Comparison of ENCODE assay signal across 8 cellular contexts in the genomic region with DNA sequence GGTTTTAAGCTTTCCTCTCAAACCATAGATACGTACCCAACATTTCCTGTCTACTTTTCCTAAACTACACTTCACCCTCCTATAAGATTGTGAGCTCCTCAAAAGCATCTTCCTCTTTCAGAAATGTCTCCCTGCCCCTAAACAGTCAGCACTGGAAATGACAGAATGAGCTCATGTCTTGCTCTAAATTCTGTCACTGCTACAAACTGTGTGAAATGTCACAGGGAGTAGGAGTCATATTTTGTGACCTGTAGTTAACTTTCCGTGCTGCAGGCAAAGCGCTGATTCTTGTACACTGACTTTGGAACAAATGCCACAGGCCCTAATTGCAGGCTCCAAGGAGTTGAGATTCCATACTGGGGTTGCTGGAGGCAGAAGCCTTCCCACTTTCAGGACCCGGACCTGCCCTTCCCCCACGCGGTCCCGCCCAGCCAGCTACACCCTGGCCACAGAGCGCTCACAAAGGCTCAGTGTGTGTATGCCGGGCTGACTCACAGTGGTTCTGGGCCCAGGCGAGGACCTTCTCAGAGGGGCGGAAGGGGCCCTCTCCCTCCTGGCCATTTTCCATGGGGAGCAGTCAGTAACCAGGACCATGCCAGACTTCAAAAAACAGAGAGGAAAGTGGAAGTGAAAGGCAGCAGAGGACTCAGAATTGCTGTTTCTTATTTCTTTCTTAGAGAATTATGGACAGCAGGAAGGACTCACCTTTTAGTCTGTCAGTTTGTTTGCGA. TPM values are rescaled to one million over a fixed set of nuclear protein-coding genes. Genes with fewer than 3 reads are reported as not detected.
DNase-seq lines count a peak whose midpoint lies in the region; ATAC-seq and TF ChIP-seq lines count a peak whose summit lies in the region.

No MANE protein-coding gene starts in this region.

- no peak for TF ChIP-seq EP300 in stomach (IDR thresholded peaks at IDR 0.05)

- H3K27ac ChIP-seq in esophagus squamous epithelium (peak overlapping the region; percentile 89 to 100 (median 94)), stomach (peak overlapping the region; percentile 82 to 96 (median 94))

- H3K4me3 ChIP-seq in esophagus squamous epithelium (peak overlapping the region in 2 of 4 donors; percentile 6 to 18), stomach (peak overlapping the region in 1 of 4 donors; percentile 18)

- TF ChIP-seq CTCF in GM13976 (IDR thresholded peaks at IDR 0.05; ENCODE audit: borderline replicate concordance, control extremely low read depth, extremely low read depth, insufficient read depth, missing control alignments) (no peak), esophagus squamous epithelium (IDR thresholded peaks at IDR 0.05) (no peak), stomach (IDR thresholded peaks at IDR 0.05) (no peak)

- ATAC-seq in naive B cell (ENCODE audit: low read depth in 2 of 2) (peak; percentile 22 to 24), HG03095 (IDR thresholded peaks at IDR 0.05; ENCODE audit: unreplicated experiment) (no peak), GM21423 (IDR thresholded peaks at IDR 0.05; ENCODE audit: unreplicated experiment) (no peak)

- H3K4me1 Mint-ChIP-seq in naive B cell = peaks cover 15 to 21% (median 20%) of the 10 kb centered on the region in 3 donors

- H3K27me3 ChIP-seq in esophagus squamous epithelium = no peaks in the 10 kb centered on the region
- no peaks in the 10 kb centered on the region for H3K27me3 ChIP-seq in stomach

- 17 to 21% methylated on average over 4 to 10 of the region's 12 CpGs for whole genome bisulfite sequencing in esophagus squamous epithelium, 2 donors
- 6 to 24% (median 12%) methylated on average over 12 of the region's 12 CpGs for WGBS in stomach, 5 donors

- H3K9me3 ChIP-seq in esophagus squamous epithelium (no peaks in the 10 kb centered on the region), stomach (no peaks in the 10 kb centered on the region)

- peak overlapping the region; percentile 9 to 83 (median 76) for H3K27ac Mint-ChIP-seq in naive B cell

- in situ Hi-C loops in GM13976 (cut with MboI; ENCODE audit: low sequenced_read_pairs, unreplicated experiment) = no loop called here

- DNase-seq in GM13976 (ENCODE audit: low spot score) = peak; percentile 57
- DNase-seq in OCI-M1 (lab: John Stamatoyannopoulos, UW) = peak; percentile 96
- peak; percentile 26 for DNase-seq in activated T-helper 1 cell treated with Interleukin-2 at 50 U/mL for 16 hours (ENCODE audit: low read depth)
- DNase-seq in esophagus squamous epithelium (lab: John Stamatoyannopoulos, UW) = no peak
- DNase-seq in naive B cell = no peak
- DNase-seq in stomach = peak; percentile 83

- H3K36me3 ChIP-seq in esophagus squamous epithelium (no peaks in the 10 kb centered on the region), stomach (no peaks in the 10 kb centered on the region)

- intact Hi-C loops in esophagus squamous epithelium (cut with DNase I) (no loop called here), stomach (cut with DNase I; ENCODE audit: low total_unique reads) (no loop called here)

- TF ChIP-seq POLR2A in esophagus squamous epithelium (IDR thresholded peaks at IDR 0.05) = peak in 1 of 4 donors; percentile 23
- TF ChIP-seq POLR2A in stomach (IDR thresholded peaks at IDR 0.05) = no peak

- H3K4me1 ChIP-seq in esophagus squamous epithelium (peaks cover 28 to 59% (median 38%) of the 10 kb centered on the region in 3 donors), stomach (peaks cover 43 to 58% (median 49%) of the 10 kb centered on the region in 4 donors)

- H3K9me3 Mint-ChIP-seq in naive B cell = peaks cover 0 to 2% (median 0%) of the 10 kb centered on the region in 7 donors

- peak overlapping the region in 6 of 8 donors; percentile 5 to 74 (median 36) for H3K4me3 Mint-ChIP-seq in naive B cell

- H3K27me3 Mint-ChIP-seq in naive B cell = peaks cover 0 to 4% (median 0%) of the 10 kb centered on the region in 3 donors

- H3K36me3 Mint-ChIP-seq in naive B cell = no peaks in the 10 kb centered on the region

RNA-seq across cellular contexts. Expression of gene SCD, which starts 24.1 kb away (rescaled TPM):
- 100 to 1,000 TPM in 2 of 4 donors, 10 to 100 TPM in 2; 46.7 to 307 (median 101) TPM for total RNA-seq in esophagus squamous epithelium
- polyA plus RNA-seq in naive B cell (ENCODE audit: low read depth in 6 of 6) = 1 to 10 TPM; 1.7 to 8.3 (median 4.2) TPM
- 10 to 100 TPM in 3 of 5 donors, 1 to 10 TPM in 2; 2.3 to 36.2 (median 28.5) TPM for total RNA-seq in stomach
- polyA plus RNA-seq in stomach = 10 to 100 TPM in 2 of 3 donors, 1 to 10 TPM in 1; 5.5 to 19.1 (median 16.6) TPM

RNA-seq across cellular contexts. Expression of gene PKD2L1, which starts 41.1 kb away (rescaled TPM):
- total RNA-seq in esophagus squamous epithelium (not detected), stomach (under 1 TPM in 1 of 5 donors, not detected in 4; 0.89 TPM)
- polyA plus RNA-seq in naive B cell (ENCODE audit: low read depth in 6 of 6) (1 to 10 TPM in 1 of 6 donors, under 1 TPM in 2, not detected in 3; 0.25 to 1.1 (median 0.93) TPM), stomach (under 1 TPM in 1 of 3 donors, not detected in 2; 0.23 TPM)

Comparison
In these comparisons a context has a peak if more than half of its experiments do, and no peak if none do; other contexts are left out.
1. DNase-seq: peak in GM13976 (single experiment), OCI-M1 (single experiment), activated T-helper 1 cell treated with Interleukin-2 at 50 U/mL for 16 hours (single experiment) and stomach (single experiment); none in esophagus squamous epithelium (single experiment) and naive B cell (single experiment).
2. ATAC-seq: peak in naive B cell (2 of 2); none in HG03095 (single experiment) and GM21423 (single experiment).